8 cellular contexts compared by ENCODE assay signal in the genomic region with DNA sequence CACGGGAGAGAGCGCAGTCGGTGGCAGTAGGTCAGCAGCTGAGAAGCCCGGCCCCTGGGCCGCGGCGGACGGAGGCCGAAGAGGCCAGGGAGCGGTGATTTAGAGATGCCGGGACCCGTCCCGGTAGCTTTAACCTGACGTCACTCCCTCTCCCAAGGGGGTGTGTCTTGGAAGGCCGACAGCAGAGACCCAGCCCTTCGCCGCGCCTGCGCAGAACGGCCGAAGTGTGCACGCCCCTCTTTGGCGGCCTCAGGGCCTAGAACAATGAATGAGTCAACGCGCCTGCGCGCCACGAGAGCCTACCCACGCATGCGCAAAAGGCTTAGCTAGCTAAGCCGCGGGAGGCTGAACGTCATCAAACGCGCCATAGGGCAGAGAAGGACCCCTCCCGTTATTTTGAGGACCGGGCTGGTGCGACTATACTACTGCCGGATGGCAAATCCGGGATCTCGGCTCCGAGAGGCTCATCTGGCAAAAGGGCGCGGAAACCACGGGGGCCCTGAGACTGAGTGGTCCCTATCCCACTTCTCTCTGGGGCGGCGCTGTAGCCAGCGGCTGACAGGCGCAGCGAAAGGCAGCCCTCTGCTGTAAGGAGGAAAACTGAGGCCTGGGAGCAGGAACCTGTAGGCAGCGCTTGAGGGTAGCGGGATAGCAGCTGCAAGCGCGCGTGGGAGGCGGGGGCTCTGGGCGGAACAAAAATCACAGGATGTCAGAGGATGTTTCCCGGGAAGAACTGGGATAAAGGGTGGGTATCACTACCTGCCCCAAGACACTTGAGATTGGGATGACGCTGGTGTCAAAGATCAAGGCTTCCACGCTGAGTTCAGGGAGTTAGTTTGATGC. TPM values are rescaled to one million over a fixed set of nuclear protein-coding genes. Genes with fewer than 3 reads are reported as not detected.
A peak's percentile ranks its signal among the peaks of the same experiment; 100 is the strongest.
DNase-seq lines count a peak whose midpoint lies in the region; ATAC-seq, FAIRE-seq and TF ChIP-seq lines count a peak whose summit lies in the region.

A gene with protein sequence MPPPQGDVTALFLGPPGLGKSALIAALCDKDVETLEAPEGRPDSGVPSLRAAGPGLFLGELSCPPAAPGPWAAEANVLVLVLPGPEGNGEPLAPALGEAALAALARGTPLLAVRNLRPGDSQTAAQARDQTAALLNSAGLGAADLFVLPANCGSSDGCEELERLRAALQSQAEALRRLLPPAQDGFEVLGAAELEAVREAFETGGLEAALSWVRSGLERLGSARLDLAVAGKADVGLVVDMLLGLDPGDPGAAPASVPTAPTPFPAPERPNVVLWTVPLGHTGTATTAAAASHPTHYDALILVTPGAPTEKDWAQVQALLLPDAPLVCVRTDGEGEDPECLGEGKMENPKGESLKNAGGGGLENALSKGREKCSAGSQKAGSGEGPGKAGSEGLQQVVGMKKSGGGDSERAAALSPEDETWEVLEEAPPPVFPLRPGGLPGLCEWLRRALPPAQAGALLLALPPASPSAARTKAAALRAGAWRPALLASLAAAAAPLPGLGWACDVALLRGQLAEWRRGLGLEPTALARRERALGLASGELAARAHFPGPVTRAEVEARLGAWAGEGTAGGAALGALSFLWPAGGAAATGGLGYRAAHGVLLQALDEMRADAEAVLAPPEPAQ (minus strand): TSS at position 136 of the 843 bp plus-strand sequence. CDS start 796 bp downstream, outside the sequence.
A gene with protein sequence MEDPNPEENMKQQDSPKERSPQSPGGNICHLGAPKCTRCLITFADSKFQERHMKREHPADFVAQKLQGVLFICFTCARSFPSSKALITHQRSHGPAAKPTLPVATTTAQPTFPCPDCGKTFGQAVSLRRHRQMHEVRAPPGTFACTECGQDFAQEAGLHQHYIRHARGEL (plus strand): TSS at position 597 of the 843 bp plus-strand sequence. CDS start 514 bp downstream, outside the sequence.

- POLR2A ChIA-PET in naive thymus-derived CD8-positive, alpha-beta T cell (lab: Charles Lee), result interaction anchor here (0.5 to 5.4 kb wide), 20 partner anchors 8 to 181 kb away, joined by 3 to 55 read pairs (median 9); a partner anchor contains a TSS

- H3K4me3 Mint-ChIP-seq in naive thymus-derived CD8-positive, alpha-beta T cell, result peak within 1 kb of the TSS; percentile 94 to 99 (median 96)

- H3K79me2 ChIP-seq in Loucy (ENCODE audit: insufficient read depth, low read length), result peaks cover 64% of the 10 kb centered on the region

- peak within 1 kb of the TSS; percentile 86 for H3K9ac ChIP-seq in Loucy (ENCODE audit: low read depth, low read length, poor library complexity, severe bottlenecking)

- no peak for TF ChIP-seq CTCF in Loucy (conservative IDR thresholded peaks at IDR 0.05; ENCODE audit: low read length)
- TF ChIP-seq CTCF in fibroblast of mammary gland (conservative IDR thresholded peaks at IDR 0.05; ENCODE audit: control insufficient read depth, insufficient read depth, low read depth, low read length), result no peak

- no peaks in the 10 kb centered on the region for H3K27me3 ChIP-seq in Loucy (ENCODE audit: insufficient read depth, low read length, poor library complexity, severe bottlenecking)

- FAIRE-seq in H54 (lab: Jason Lieb, UNC), result peak; percentile 86

- peaks cover 0 to 35% (median 3%) of the 10 kb centered on the region in 3 donors for H3K36me3 Mint-ChIP-seq in naive thymus-derived CD8-positive, alpha-beta T cell

- no peaks in the 10 kb centered on the region for H3K9me3 ChIP-seq in Loucy (ENCODE audit: insufficient read depth, low read depth, low read length)

- peaks cover 26 to 53% (median 47%) of the 10 kb centered on the region in 4 donors for H3K4me1 Mint-ChIP-seq in naive thymus-derived CD8-positive, alpha-beta T cell

- peak; percentile 74 to 79 for ATAC-seq in naive thymus-derived CD8-positive, alpha-beta T cell

- peak within 1 kb of the TSS; percentile 93 for H3K4me2 ChIP-seq in Loucy (ENCODE audit: low read depth, low read length, poor library complexity, severe bottlenecking)

- peaks cover 27% of the 10 kb centered on the region for H3K4me1 ChIP-seq in Loucy (ENCODE audit: insufficient read depth, low read length, poor library complexity, severe bottlenecking)

- no peaks in the 10 kb centered on the region for H3K9me2 ChIP-seq in Loucy (replicated peaks; ENCODE audit: low read depth, low read length)

- H3K36me3 ChIP-seq in Loucy (ENCODE audit: insufficient read depth, low read length), result peaks cover 23% of the 10 kb centered on the region; the same call in 1 of the 2 replicates

- H3K9me3 Mint-ChIP-seq in naive thymus-derived CD8-positive, alpha-beta T cell, result no peaks in the 10 kb centered on the region

- peaks cover 0 to 2% (median 0%) of the 10 kb centered on the region in 5 donors for H3K27me3 Mint-ChIP-seq in naive thymus-derived CD8-positive, alpha-beta T cell

- H2AFZ ChIP-seq in Loucy (ENCODE audit: low read length), result peak within 1 kb of the TSS; percentile 75

- peak within 1 kb of the TSS; percentile 96 to 100 (median 100) for H3K27ac Mint-ChIP-seq in naive thymus-derived CD8-positive, alpha-beta T cell

- H4K20me1 ChIP-seq in Loucy (ENCODE audit: insufficient read depth, low read length, poor library complexity, severe bottlenecking), result peaks cover 11% of the 10 kb centered on the region

- TF ChIP-seq POLR2A in H54 (IDR thresholded peaks at IDR 0.05; ENCODE audit: low read depth, low read length) (peak; percentile 71), Raji (IDR thresholded peaks at IDR 0.05; ENCODE audit: insufficient read depth, low read depth, low read length) (peak; percentile 67)

- DNase-seq in EL (peak; percentile 100), H54 (ENCODE audit: insufficient read length, low spot score) (peak; percentile 99), fibroblast of mammary gland (ENCODE audit: low read depth) (peak; percentile 99)
- DNase-seq in activated T-helper 9 cell treated with anti-CD3 and anti-CD28 coated beads, Interleukin-2, amount 50 U/mL, for 16 hours (ENCODE audit: low read depth), result peak; percentile 100
- peak; percentile 99 to 100 (median 100) for DNase-seq in naive thymus-derived CD8-positive, alpha-beta T cell
- DNase-seq in stimulated activated naive CD4-positive, alpha-beta T cell (lab: John Stamatoyannopoulos, UW), result peak; percentile 98 to 100 (median 99)

- H3F3A ChIP-seq in Loucy (ENCODE audit: low read depth), result no peaks in the 10 kb centered on the region

- peak within 1 kb of the TSS; percentile 96 for H3K4me3 ChIP-seq in Loucy (ENCODE audit: low read length, poor library complexity, severe bottlenecking)
- H3K4me3 ChIP-seq in fibroblast of mammary gland (ENCODE audit: control insufficient read depth, low read depth, low read length), result peak within 1 kb of the TSS; percentile 86

RNA-seq across cellular contexts. Expression of the first gene that starts in this region (rescaled TPM):
- total RNA-seq in naive thymus-derived CD8-positive, alpha-beta T cell, result 10 to 100 TPM; 14.9 to 15.7 TPM
- polyA plus RNA-seq in naive thymus-derived CD8-positive, alpha-beta T cell, result 1 to 10 TPM in 1 of 3 donors, under 1 TPM in 2; 0.37 to 1.1 (median 0.82) TPM

RNA-seq across cellular contexts. Expression of the second gene that starts in this region (rescaled TPM):
- total RNA-seq in naive thymus-derived CD8-positive, alpha-beta T cell, result 10 to 100 TPM; 17.1 to 17.8 TPM
- 10 to 100 TPM in 1 of 3 donors, 1 to 10 TPM in 2; 6.2 to 10.4 (median 9.3) TPM for polyA plus RNA-seq in naive thymus-derived CD8-positive, alpha-beta T cell

Comparison
In these comparisons a context has a peak if more than half of its experiments do, and no peak if none do; other contexts are left out.
1. Peak in every context shown above with its lines: DNase-seq, ATAC-seq and H3K4me3 ChIP-seq.